In the genomic region with DNA sequence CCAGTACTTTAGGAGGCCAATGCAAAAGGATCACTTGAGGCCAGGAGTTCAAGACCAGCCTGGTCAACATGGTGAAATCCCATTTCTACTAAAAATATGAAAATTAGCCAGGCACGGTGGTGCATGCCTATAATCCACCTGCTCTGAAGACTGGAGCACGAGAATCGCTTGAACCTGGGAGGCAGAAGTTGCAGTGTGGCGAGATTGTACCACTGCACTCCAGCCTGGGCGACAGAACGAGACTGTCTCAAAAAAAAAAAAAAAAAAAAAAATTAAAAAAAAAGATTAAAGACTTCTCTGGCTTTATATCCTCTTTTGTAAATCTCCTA, we compare ENCODE assay signal across 8 cellular contexts. TPM values are rescaled to one million over a fixed set of nuclear protein-coding genes. Genes with fewer than 3 reads are reported as not detected.
DNase-seq lines count a peak whose midpoint lies in the region; ATAC-seq and TF ChIP-seq lines count a peak whose summit lies in the region.
"Not testable (repeated sequence)": the region's sequence is repeated elsewhere in the genome, so short reads cannot be mapped to it uniquely, and the experiment has no call there.

No MANE protein-coding gene starts in this region.

- TF ChIP-seq CTCF in AG09309 (IDR thresholded peaks at IDR 0.05; ENCODE audit: control insufficient read depth, insufficient read depth, low read depth, low read length, missing control alignments); esophagus muscularis mucosa (IDR thresholded peaks at IDR 0.05); mucosa of descending colon (IDR thresholded peaks at IDR 0.05): not testable (repeated sequence)

- ATAC-seq in GM19452 (IDR thresholded peaks at IDR 0.05; ENCODE audit: unreplicated experiment) = peak; percentile 5
- peak; percentile 12 for ATAC-seq in HG03196 (IDR thresholded peaks at IDR 0.05; ENCODE audit: unreplicated experiment)
- peak; percentile 13 for ATAC-seq in mucosa of descending colon

- H3K36me3 ChIP-seq in esophagus muscularis mucosa = peaks cover 0 to 26% (median 16%) of the 10 kb centered on the region in 4 donors
- H3K36me3 ChIP-seq in mucosa of descending colon (ENCODE audit: low read depth) = not testable (repeated sequence)

- not testable (repeated sequence) for TF ChIP-seq EP300 in esophagus muscularis mucosa (IDR thresholded peaks at IDR 0.05)

- TF ChIP-seq POLR2A in esophagus muscularis mucosa (IDR thresholded peaks at IDR 0.05; ENCODE audit: low read depth) = not testable (repeated sequence)

- not testable (repeated sequence) for DNase-seq in AG09309 (ENCODE audit: low read depth); T-helper 2 cell treated with Interferon-gamma antibody and Interleukin-4, amounts not matched to agents 5 μg/mL and 100 μg/mL, for 36 hours (ENCODE audit: low spot score); esophagus muscularis mucosa (ENCODE audit: extremely low spot score); mucosa of descending colon
- DNase-seq in activated naive CD4-positive, alpha-beta T cell treated with anti-CD3 and anti-CD28 coated beads, Interleukin-2, amount 50 U/mL, for 16 hours = peak; percentile 58
- DNase-seq in stimulated activated CD4-positive, alpha-beta T cell treated with anti-CD3 and anti-CD28 coated beads, TNF-alpha, amount 100 ng/mL, for 4 hours (ENCODE audit: low read depth in 3 of 3) = peak in 2 of 3 experiments; percentile 9 to 13

- H3K36me3 Mint-ChIP-seq in T-helper 2 cell treated with Interferon-gamma antibody and Interleukin-4, amounts not matched to agents 5 μg/mL and 100 μg/mL, for 36 hours (ENCODE audit: low read depth) = peaks cover 42% of the 10 kb centered on the region

- H3K4me1 Mint-ChIP-seq in T-helper 2 cell treated with Interferon-gamma antibody and Interleukin-4, amounts not matched to agents 5 μg/mL and 100 μg/mL, for 36 hours (ENCODE audit: low read depth) = peaks cover 51% of the 10 kb centered on the region

- not testable (repeated sequence) for H3K27me3 Mint-ChIP-seq in T-helper 2 cell treated with Interferon-gamma antibody and Interleukin-4, amounts not matched to agents 5 μg/mL and 100 μg/mL, for 36 hours (ENCODE audit: low read depth)

- WGBS in esophagus muscularis mucosa = 54% methylated on average over 6 of the region's 6 CpGs

- not testable (repeated sequence) for H3K27me3 ChIP-seq in esophagus muscularis mucosa

- H3K9me3 Mint-ChIP-seq in T-helper 2 cell treated with Interferon-gamma antibody and Interleukin-4, amounts not matched to agents 5 μg/mL and 100 μg/mL, for 36 hours = peaks cover 11% of the 10 kb centered on the region

- H3K27ac Mint-ChIP-seq in T-helper 2 cell treated with Interferon-gamma antibody and Interleukin-4, amounts not matched to agents 5 μg/mL and 100 μg/mL, for 36 hours = peak overlapping the region; percentile 98

- intact Hi-C loops in esophagus muscularis mucosa (cut with DNase I); mucosa of descending colon (cut with DNase I, micrococcal nuclease): not testable (repeated sequence)

- H3K9me3 ChIP-seq in esophagus muscularis mucosa, mucosa of descending colon: not testable (repeated sequence)

- H3K4me1 ChIP-seq in esophagus muscularis mucosa (peaks cover 14 to 47% (median 42%) of the 10 kb centered on the region in 4 donors), mucosa of descending colon (ENCODE audit: low read depth) (peaks cover 12% of the 10 kb centered on the region)

- peak overlapping the region; percentile 85 for H3K4me3 Mint-ChIP-seq in T-helper 2 cell treated with Interferon-gamma antibody and Interleukin-4, amounts not matched to agents 5 μg/mL and 100 μg/mL, for 36 hours

- H3K27ac ChIP-seq in esophagus muscularis mucosa (replicated peaks in 1 of 4) = peak overlapping the region; percentile 61 to 72 (median 66)

- H3K4me3 ChIP-seq in AG09309 (ENCODE audit: control insufficient read depth, low read depth, low read length) = peak overlapping the region; percentile 26
- H3K4me3 ChIP-seq in esophagus muscularis mucosa = peak overlapping the region; percentile 27 to 45 (median 42)
- not testable (repeated sequence) for H3K4me3 ChIP-seq in mucosa of descending colon

RNA-seq across cellular contexts. Expression of a gene that starts 13.0 kb away (rescaled TPM):
- total RNA-seq in esophagus muscularis mucosa (10 to 100 TPM; 30.6 to 37.4 (median 33.9) TPM), mucosa of descending colon (10 to 100 TPM; 24.2 to 47.3 (median 29.5) TPM)

RNA-seq across cellular contexts. Expression of a gene that starts 53.6 kb away (rescaled TPM):
- total RNA-seq in esophagus muscularis mucosa (under 1 TPM in 1 of 4 donors, not detected in 3; under 0.01 TPM), mucosa of descending colon (1 to 10 TPM in 1 of 3 donors, under 1 TPM in 2; 0.44 to 1.0 (median 0.92) TPM)
